8 cellular contexts compared by ENCODE assay signal in the genomic region with DNA sequence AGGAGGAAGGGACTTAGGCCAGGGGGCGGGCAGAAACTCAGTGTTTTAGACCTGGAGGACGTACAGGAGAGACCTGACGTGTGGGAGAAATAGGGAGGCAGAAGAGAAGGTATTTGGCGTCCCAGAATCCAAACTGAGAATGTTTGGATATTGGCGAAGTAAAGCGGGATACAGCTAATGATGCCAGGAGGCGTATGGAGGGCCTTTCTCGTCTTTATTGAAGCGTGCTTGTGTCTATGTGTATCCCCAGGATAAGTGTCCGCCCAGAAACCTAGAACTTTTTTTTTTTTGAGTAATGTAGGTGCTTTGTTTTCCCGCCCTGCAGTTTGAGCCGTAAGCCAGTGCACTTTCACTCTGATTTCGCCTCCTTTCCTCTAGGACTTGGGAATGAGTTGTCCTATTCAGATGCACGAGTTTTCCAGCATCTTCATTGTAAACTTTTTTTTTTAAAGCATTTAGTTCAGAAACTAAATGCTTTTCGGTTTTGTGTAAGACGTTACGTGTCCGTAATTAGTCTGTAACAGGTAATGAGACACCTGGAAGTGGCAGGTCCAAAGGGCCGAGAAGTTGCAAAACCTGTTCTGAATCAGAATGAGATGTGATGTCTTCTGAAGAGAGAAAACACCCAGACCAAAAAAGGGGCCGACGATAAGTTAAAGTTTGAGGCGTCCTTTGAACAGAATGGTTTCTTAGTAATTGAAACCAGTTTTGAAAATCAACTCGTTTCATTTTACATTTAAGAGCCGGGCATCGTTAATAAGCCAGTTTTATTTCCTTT. TPM values are rescaled to one million over a fixed set of nuclear protein-coding genes. Genes with fewer than 3 reads are reported as not detected.
A peak's percentile ranks its signal among the peaks of the same experiment; 100 is the strongest.
DNase-seq lines count a peak whose midpoint lies in the region; ATAC-seq and TF ChIP-seq lines count a peak whose summit lies in the region.

No MANE protein-coding gene starts in this region.

- no peaks in the 10 kb centered on the region for H3K9me3 ChIP-seq in iPS DF 6.9 (ENCODE audit: control insufficient read depth, insufficient read depth, low read length)
- H3K9me3 ChIP-seq in gastrocnemius medialis: no peaks in the 10 kb centered on the region

- peaks cover 24% of the 10 kb centered on the region for H3K36me3 Mint-ChIP-seq in stimulated activated naive CD8-positive, alpha-beta T cell treated with anti-CD3 and anti-CD28 coated beads, Interleukin-15, Interleukin-2, amounts not matched to agents 100 ng/mL and 50 ng/mL, for 24 hours (ENCODE audit: low read depth)
- peaks cover 24% of the 10 kb centered on the region for H3K36me3 Mint-ChIP-seq in activated naive CD8-positive, alpha-beta T cell treated with anti-CD3 and anti-CD28 coated beads for 36 hours

- no CpG with 5 or more reads among the region's 25 CpGs for WGBS in iPS DF 6.9 (ENCODE audit: insufficient coverage, insufficient read length)

- DNase-seq in stimulated activated naive CD8-positive, alpha-beta T cell treated with anti-CD3 and anti-CD28 coated beads, Interleukin-15, Interleukin-2, amounts not matched to agents 100 U/mL and 50 U/mL, for 24 hours: no peak
- DNase-seq in NCI-H1048 (lab: John Stamatoyannopoulos, UW) (peak; percentile 17), iPS DF 6.9 (ENCODE audit: low read depth, low spot score) (no peak), gastrocnemius medialis (no peak), ecto neural progenitor cell (ENCODE audit: low spot score) (no peak)
- DNase-seq in activated naive CD8-positive, alpha-beta T cell treated with anti-CD3 and anti-CD28 coated beads for 36 hours: no peak

- in situ Hi-C loops in gastrocnemius medialis (cut with MboI; ENCODE audit: low sequenced_read_pairs in 4 of 4): loop anchor here in 2 of 4 donors (25.0 kb wide), 2 partner anchors 1152 to 1848 kb away; a partner anchor contains a TSS

- H3K9me3 Mint-ChIP-seq in stimulated activated naive CD8-positive, alpha-beta T cell treated with anti-CD3 and anti-CD28 coated beads, Interleukin-15, Interleukin-2, amounts not matched to agents 100 ng/mL and 50 ng/mL, for 24 hours: no peaks in the 10 kb centered on the region
- H3K9me3 Mint-ChIP-seq in activated naive CD8-positive, alpha-beta T cell treated with anti-CD3 and anti-CD28 coated beads for 36 hours: no peaks in the 10 kb centered on the region

- intact Hi-C loops in gastrocnemius medialis (cut with DNase I; ENCODE audit: low total_unique reads): loop anchor here (1.0 kb wide), 1 partner anchor 9 kb away; a partner anchor contains a TSS

- H3K4me3 Mint-ChIP-seq in stimulated activated naive CD8-positive, alpha-beta T cell treated with anti-CD3 and anti-CD28 coated beads, Interleukin-15, Interleukin-2, amounts not matched to agents 100 ng/mL and 50 ng/mL, for 24 hours: peak overlapping the region; percentile 94
- peak overlapping the region; percentile 99 for H3K4me3 Mint-ChIP-seq in activated naive CD8-positive, alpha-beta T cell treated with anti-CD3 and anti-CD28 coated beads for 36 hours

- H3K4me1 ChIP-seq in iPS DF 6.9 (ENCODE audit: control insufficient read depth, insufficient read depth, low read length) (no peaks in the 10 kb centered on the region; the same call in 1 of the 2 replicates), gastrocnemius medialis (peaks cover 20 to 27% of the 10 kb centered on the region in 2 donors)

- peaks cover 45% of the 10 kb centered on the region for H3K4me1 Mint-ChIP-seq in stimulated activated naive CD8-positive, alpha-beta T cell treated with anti-CD3 and anti-CD28 coated beads, Interleukin-15, Interleukin-2, amounts not matched to agents 100 ng/mL and 50 ng/mL, for 24 hours (ENCODE audit: low read depth)
- peaks cover 34% of the 10 kb centered on the region for H3K4me1 Mint-ChIP-seq in activated naive CD8-positive, alpha-beta T cell treated with anti-CD3 and anti-CD28 coated beads for 36 hours

- ATAC-seq in stimulated activated naive CD8-positive, alpha-beta T cell treated with anti-CD3 and anti-CD28 coated beads, Interleukin-15, Interleukin-2, amounts not matched to agents 100 U/mL and 50 U/mL, for 24 hours: no peak
- ATAC-seq in HG02588 (IDR thresholded peaks at IDR 0.05; ENCODE audit: unreplicated experiment): peak; percentile 38
- peak in 1 of 2 donors; percentile 6 for ATAC-seq in gastrocnemius medialis

- TF ChIP-seq CTCF in gastrocnemius medialis (IDR thresholded peaks at IDR 0.05 in 4 of 5, conservative IDR thresholded peaks at IDR 0.05 in 1 of 5): no peak

- no peaks in the 10 kb centered on the region for H3K27me3 Mint-ChIP-seq in stimulated activated naive CD8-positive, alpha-beta T cell treated with anti-CD3 and anti-CD28 coated beads, Interleukin-15, Interleukin-2, amounts not matched to agents 100 ng/mL and 50 ng/mL, for 24 hours
- no peaks in the 10 kb centered on the region for H3K27me3 Mint-ChIP-seq in activated naive CD8-positive, alpha-beta T cell treated with anti-CD3 and anti-CD28 coated beads for 36 hours

- H3K36me3 ChIP-seq in iPS DF 6.9 (ENCODE audit: control insufficient read depth, insufficient read depth, low read length): no peaks in the 10 kb centered on the region
- no peaks in the 10 kb centered on the region for H3K36me3 ChIP-seq in gastrocnemius medialis

- peak overlapping the region; percentile 96 for H3K27ac Mint-ChIP-seq in stimulated activated naive CD8-positive, alpha-beta T cell treated with anti-CD3 and anti-CD28 coated beads, Interleukin-15, Interleukin-2, amounts not matched to agents 100 ng/mL and 50 ng/mL, for 24 hours
- peak overlapping the region; percentile 95 for H3K27ac Mint-ChIP-seq in activated naive CD8-positive, alpha-beta T cell treated with anti-CD3 and anti-CD28 coated beads for 36 hours

- H3K27me3 ChIP-seq in iPS DF 6.9 (ENCODE audit: control insufficient read depth, insufficient read depth, low read length): no peaks in the 10 kb centered on the region
- no peaks in the 10 kb centered on the region for H3K27me3 ChIP-seq in gastrocnemius medialis

- H3K4me3 ChIP-seq in iPS DF 6.9 (ENCODE audit: low read length): peak overlapping the region; percentile 93
- peak overlapping the region; percentile 79 to 98 (median 91) for H3K4me3 ChIP-seq in gastrocnemius medialis

- H3K27ac ChIP-seq in iPS DF 6.9 (ENCODE audit: low read length) (no peak overlapping the region), gastrocnemius medialis (peak overlapping the region; percentile 94 to 96 (median 96))

- TF ChIP-seq POLR2A in gastrocnemius medialis (IDR thresholded peaks at IDR 0.05): no peak

RNA-seq across cellular contexts. Expression of a gene that starts 0.7 kb away (rescaled TPM):
- 10 to 100 TPM; 12.9 TPM for total RNA-seq in activated naive CD8-positive, alpha-beta T cell treated with anti-CD3 and anti-CD28 coated beads for 36 hours
- total RNA-seq in gastrocnemius medialis: 1 to 10 TPM; 5.8 to 6.7 (median 6.4) TPM

RNA-seq across cellular contexts. Expression of a gene that starts 8.6 kb away (rescaled TPM):
- total RNA-seq in activated naive CD8-positive, alpha-beta T cell treated with anti-CD3 and anti-CD28 coated beads for 36 hours: 10 to 100 TPM; 13.0 to 15.5 TPM
- total RNA-seq in gastrocnemius medialis: 1 to 10 TPM; 2.4 to 3.8 (median 2.9) TPM
